Comparison of ENCODE assay signal across 8 cellular contexts in genomic region chr1:183685112-183685713, GRCh38. TPM values are rescaled to one million over a fixed set of nuclear protein-coding genes. Genes with fewer than 3 reads are reported as not detected.
A peak's percentile ranks its signal among the peaks of the same experiment; 100 is the strongest.
DNase-seq lines count a peak whose midpoint lies in the region; TF ChIP-seq lines count a peak whose summit lies in the region.

No MANE protein-coding gene starts in this region.

- TF ChIP-seq CTCF in adrenal gland (IDR thresholded peaks at IDR 0.05) (peak; percentile 70 to 85 (median 78)), spleen (IDR thresholded peaks at IDR 0.05 in 8 of 11, conservative IDR thresholded peaks at IDR 0.05 in 3 of 11) (peak; percentile 47 to 91 (median 75))

- DNase-seq in NCI-H1417 (lab: John Stamatoyannopoulos, UW) (peak; percentile 2 to 84 (median 56)), NCI-H1417 treated with DMSO at 0.1 percent for 48 hours (lab: John Stamatoyannopoulos, UW) (no peak), H4 (ENCODE audit: low spot score) (peak; percentile 40), NCI-H510A treated with DMSO at 0.1 percent for 48 hours (lab: John Stamatoyannopoulos, UW) (peak; percentile 66), adrenal gland (peak in 4 of 7 donors; percentile 30 to 69 (median 44)), hepatic stellate cell (ENCODE audit: low spot score) (peak; percentile 43), spleen (no peak), T1000 (lab: John Stamatoyannopoulos, UW) (no peak)

- 6 to 15% (median 9%) methylated on average over 3 of the region's 3 CpGs for whole genome bisulfite sequencing in adrenal gland, 4 donors
- 1 to 8% (median 5%) methylated on average over 3 of the region's 3 CpGs for WGBS in spleen, 5 donors

- H3K4me1 ChIP-seq in adrenal gland (replicated peaks in 1 of 2), result no peaks in the 10 kb centered on the region
- H3K4me1 ChIP-seq in spleen, result peaks cover 0 to 8% (median 5%) of the 10 kb centered on the region in 6 donors

- H3K27ac ChIP-seq in adrenal gland, result no peak overlapping the region
- no peak overlapping the region for H3K27ac ChIP-seq in spleen

- H3K36me3 ChIP-seq in adrenal gland (replicated peaks in 1 of 2) (no peaks in the 10 kb centered on the region), spleen (no peaks in the 10 kb centered on the region)

- H3K27me3 ChIP-seq in adrenal gland (no peaks in the 10 kb centered on the region), spleen (replicated peaks in 1 of 7) (peaks cover 0 to 5% (median 0%) of the 10 kb centered on the region in 7 donors)

- TF ChIP-seq POLR2A in adrenal gland (IDR thresholded peaks at IDR 0.05) (no peak), spleen (IDR thresholded peaks at IDR 0.05) (no peak)

- H3K4me3 ChIP-seq in adrenal gland (no peak overlapping the region), spleen (no peak overlapping the region)

- intact Hi-C loops in adrenal gland (cut with DNase I), result no loop called here
- intact Hi-C loops in spleen (cut with DNase I; ENCODE audit: low total_unique reads), result no loop called here

- no peaks in the 10 kb centered on the region for H3K9me3 ChIP-seq in adrenal gland (replicated peaks in 1 of 3)
- no peaks in the 10 kb centered on the region for H3K9me3 ChIP-seq in spleen

RNA-seq across cellular contexts. Expression of gene APOBEC4, which starts 32.1 kb away (rescaled TPM):
- not detected in 2 replicates for total RNA-seq in H4 (2014; rRNA removed; shearing (Covaris generic))
- not detected for total RNA-seq in adrenal gland
- not detected for polyA plus RNA-seq in adrenal gland
- not detected for total RNA-seq in spleen
- not detected for polyA plus RNA-seq in spleen

RNA-seq across cellular contexts. Expression of gene ARPC5, which starts 49.6 kb away (rescaled TPM):
- 118 and 158 TPM in 2 replicates for total RNA-seq in H4 (2014; rRNA removed; shearing (Covaris generic))
- total RNA-seq in adrenal gland (100 to 1,000 TPM in 2 of 8 donors, 10 to 100 TPM in 6; 50.6 to 128 (median 91.5) TPM), spleen (100 to 1,000 TPM; 141 to 221 (median 171) TPM)
- polyA plus RNA-seq in adrenal gland (10 to 100 TPM; 48.1 to 79.6 (median 68.3) TPM), spleen (100 to 1,000 TPM; 122 to 208 (median 190) TPM)

Comparison
In these comparisons a context has a peak if more than half of its experiments do, and no peak if none do; other contexts are left out.
1. DNase-seq: peak in NCI-H1417 (3 of 3), H4 (single experiment), NCI-H510A treated with DMSO at 0.1 percent for 48 hours (single experiment), adrenal gland (4 of 7) and hepatic stellate cell (single experiment); none in NCI-H1417 treated with DMSO at 0.1 percent for 48 hours (single experiment), spleen (single experiment) and T1000 (single experiment).